Comparison of ENCODE assay signal across 17 cellular contexts in genomic region chr6:119483936-119484335, GRCh38.
DNase-seq lines count a peak whose midpoint lies in the region; ATAC-seq, FAIRE-seq and TF ChIP-seq lines count a peak whose summit lies in the region.
"Had no signal": no experiment of that assay in that cellular context is flagged by ENCODE, and none has a peak within 500 bp of the region (broad histone marks: within the 10 kb centered on the region; RNA-seq: fewer than 3 reads in every experiment).

No MANE protein-coding gene starts in this region.

- in situ Hi-C loops in K562 (cut with MboI), result no loop called here

- no peak; the same call in 1 of the 2 replicates for ATAC-seq in HCT116
- no peak; the same call in 2 of the 3 replicates for ATAC-seq in K562
- ATAC-seq in GM21367 (IDR thresholded peaks at IDR 0.05; ENCODE audit: unreplicated experiment), result no peak
- ATAC-seq in GM19463 (IDR thresholded peaks at IDR 0.05; ENCODE audit: unreplicated experiment), result no peak

- BruUV-seq in HCT116 (replicated peaks; lab: Mats Ljungman, UMichigan), result no TSS peak
- no TSS peak for BruUV-seq in K562 (replicated peaks; lab: Mats Ljungman, UMichigan)

- no peak overlapping the region for H3K18ac ChIP-seq in trophoblast cell (ENCODE audit: low read length)

- no peak overlapping the region for H2BK12ac ChIP-seq in trophoblast cell (ENCODE audit: low read length)

- no peaks in the 10 kb centered on the region for H3K9me3 ChIP-seq in HCT116 (ENCODE audit: control insufficient read depth in 1 of 2, insufficient read depth in 1 of 2, low read depth in 1 of 2, low read length in 2 of 2)
- H3K9me3 ChIP-seq in K562 (replicated peaks; ENCODE audit: control insufficient read depth, insufficient read depth, low read depth, low read length), result no peaks in the 10 kb centered on the region
- H3K9me3 ChIP-seq in fibroblast of lung (ENCODE audit: control insufficient read depth, insufficient read depth, low read depth, low read length), result no peaks in the 10 kb centered on the region
- H3K9me3 ChIP-seq in trophoblast cell (ENCODE audit: insufficient read depth, low read depth, low read length), result no peaks in the 10 kb centered on the region
- H3K9me3 ChIP-seq: BE2C, Caco-2 had no signal

- H3K9me2 ChIP-seq in HCT116 (ENCODE audit: insufficient read depth), result no peaks in the 10 kb centered on the region

- intact Hi-C loops in HCT116 (cut with micrococcal nuclease) (no loop called here), K562 (cut with micrococcal nuclease) (loop anchor here (5.0 kb wide), 1 partner anchor 58 kb away; no protein-coding TSS in a partner anchor)

- H3K4me2 ChIP-seq in HCT116 (ENCODE audit: low read length), result peak overlapping the region; percentile 52
- no peak overlapping the region for H3K4me2 ChIP-seq in K562 (ENCODE audit: insufficient read depth, low read length)
- peak overlapping the region; percentile 1 for H3K4me2 ChIP-seq in fibroblast of lung (ENCODE audit: extremely low read depth, insufficient read depth, low read length)
- H3K4me2 ChIP-seq in trophoblast cell (ENCODE audit: low read length), result no peak overlapping the region

- H3K14ac ChIP-seq in trophoblast cell (ENCODE audit: low read length), result no peak overlapping the region

- DNase-seq in HCT116 (ENCODE audit: low read depth, low spot score) (no peak), K562 (ENCODE audit: extremely low read depth in 1 of 4, low spot score in 3 of 4) (peak in 2 of 4 experiments; percentile 16 to 45), fibroblast of lung (ENCODE audit: low read depth in 2 of 2) (peak in 1 of 2 donors; percentile 4), trophoblast cell (no peak), C1 segment of cervical spinal cord (lab: John Stamatoyannopoulos, UW) (no peak)
- DNase-seq: BE2C; CD4-positive, alpha-beta T cell; GDM1; GOT3; KBM-7; NCI-H1105 treated with DMSO at 0.1 percent for 48 hours; NCI-H1694; SHP77 had no signal

- H3K9ac ChIP-seq in HCT116 (ENCODE audit: low read length) (no peak overlapping the region), K562 (ENCODE audit: insufficient read depth in 1 of 2, low read depth in 2 of 2, low read length in 2 of 2) (no peak overlapping the region), fibroblast of lung (ENCODE audit: insufficient read depth, low read length) (no peak overlapping the region), trophoblast cell (ENCODE audit: low read length) (no peak overlapping the region)

- H3K79me1 ChIP-seq in trophoblast cell (ENCODE audit: low read length), result no peaks in the 10 kb centered on the region

- H4K20me1 ChIP-seq in HCT116 (ENCODE audit: insufficient read depth) (no peaks in the 10 kb centered on the region), K562 (replicated peaks; ENCODE audit: control insufficient read depth, insufficient read depth, low read length) (no peaks in the 10 kb centered on the region), fibroblast of lung (ENCODE audit: control insufficient read depth, extremely low read depth, insufficient read depth, low read length) (no peaks in the 10 kb centered on the region)

- no peaks in the 10 kb centered on the region for H3K9me1 ChIP-seq in K562 (ENCODE audit: control insufficient read depth, insufficient read depth, low read length)

- no peak overlapping the region for H4K91ac ChIP-seq in trophoblast cell (ENCODE audit: low read depth, low read length)

- H2BK120ac ChIP-seq in trophoblast cell (ENCODE audit: insufficient read depth, low read length, poor library complexity), result no peak overlapping the region

- H4K12ac ChIP-seq in trophoblast cell (ENCODE audit: low read depth, low read length), result no peak overlapping the region

- H3K36me3 ChIP-seq in HCT116 (ENCODE audit: control insufficient read depth in 1 of 2, insufficient read depth in 2 of 2, low read length in 2 of 2) (no peaks in the 10 kb centered on the region), K562 (ENCODE audit: control insufficient read depth, insufficient read depth, low read length) (no peaks in the 10 kb centered on the region), fibroblast of lung (ENCODE audit: control insufficient read depth, insufficient read depth, low read length) (no peaks in the 10 kb centered on the region), trophoblast cell (ENCODE audit: control insufficient read depth in 1 of 2, insufficient read depth in 2 of 2, low read length in 2 of 2) (no peaks in the 10 kb centered on the region)
- H3K36me3 ChIP-seq: BE2C had no signal

- TF ChIP-seq CTCF in HCT116 (IDR thresholded peaks at IDR 0.05 in 2 of 3, conservative IDR thresholded peaks at IDR 0.05 in 1 of 3; ENCODE audit: borderline replicate concordance in 1 of 3, insufficient read depth in 1 of 3, low read depth in 2 of 3, low read length in 2 of 3) (no peak), K562 (IDR thresholded peaks at IDR 0.05 in 2 of 3, conservative IDR thresholded peaks at IDR 0.05 in 1 of 3; ENCODE audit: insufficient read depth in 2 of 3, low read depth in 1 of 3, low read length in 3 of 3) (no peak), fibroblast of lung (conservative IDR thresholded peaks at IDR 0.05 in 1 of 2, IDR thresholded peaks at IDR 0.05 in 1 of 2; ENCODE audit: low read depth in 1 of 2, low read length in 2 of 2) (no peak)

- no peak overlapping the region for H3K23ac ChIP-seq in trophoblast cell (ENCODE audit: low read length)

- no peak for TF ChIP-seq POLR2A in HCT116 (IDR thresholded peaks at IDR 0.05; ENCODE audit: borderline replicate concordance, extremely low read depth, insufficient read depth, insufficient read length)
- no peak for TF ChIP-seq POLR2A in K562 (conservative IDR thresholded peaks at IDR 0.05)

- peak; percentile 73 for FAIRE-seq in K562 (lab: Jason Lieb, UNC)
- FAIRE-seq: A204.1 had no signal

- TF ChIP-seq EP300 in K562 (IDR thresholded peaks at IDR 0.05; ENCODE audit: low read length), result no peak

- no peak overlapping the region for H2BK5ac ChIP-seq in trophoblast cell (ENCODE audit: low read depth, low read length, poor library complexity)

- H2AFZ ChIP-seq in HCT116 (ENCODE audit: low read depth, low read length, poor library complexity, severe bottlenecking) (peak overlapping the region; percentile 14), K562 (ENCODE audit: low read depth, low read length) (no peak overlapping the region), fibroblast of lung (ENCODE audit: low read length) (no peak overlapping the region), trophoblast cell (ENCODE audit: insufficient read depth, low read length, poor library complexity) (no peak overlapping the region)

- no peak for TF ChIP-seq RAD21 in HCT116 (IDR thresholded peaks at IDR 0.05; ENCODE audit: low read depth)
- TF ChIP-seq RAD21 in K562 (CRISPR knock-in tag; conservative IDR thresholded peaks at IDR 0.05 in 1 of 2, IDR thresholded peaks at IDR 0.05 in 1 of 2), result no peak

- no peak overlapping the region for H3K4ac ChIP-seq in trophoblast cell (ENCODE audit: low read depth, low read length)

- peak overlapping the region; percentile 34; the same call in 1 of the 2 replicates for H3K27ac ChIP-seq in HCT116 (ENCODE audit: low read depth, low read length)
- H3K27ac ChIP-seq in K562 (ENCODE audit: extremely low read depth, low read depth, low read length), result no peak overlapping the region
- H3K27ac ChIP-seq in fibroblast of lung (ENCODE audit: insufficient read depth, low read length), result no peak overlapping the region
- H3K27ac ChIP-seq in trophoblast cell (ENCODE audit: low read depth, low read length), result peak overlapping the region; percentile 46

- H2AK5ac ChIP-seq in trophoblast cell (ENCODE audit: low read length), result no peak overlapping the region

- H3K4me3 ChIP-seq in HCT116 (replicated peaks in 1 of 2; ENCODE audit: low read depth in 1 of 2, low read length in 2 of 2) (no peak overlapping the region), K562 (no peak overlapping the region), fibroblast of lung (replicated peaks in 1 of 4; ENCODE audit: control extremely low read depth in 1 of 4, insufficient read depth in 1 of 4, low read depth in 3 of 4, low read length in 4 of 4) (no peak overlapping the region), trophoblast cell (ENCODE audit: low read depth, low read length) (no peak overlapping the region)

- POLR2A ChIA-PET in HCT116 (lab: Charles Lee), result interaction anchor here (1.2 kb wide), 1 partner anchor 336 kb away, joined by 3 read pairs; no protein-coding TSS in a partner anchor
- POLR2A ChIA-PET in K562 (lab: Yijun Ruan, JAX), result interaction anchor here (0.6 to 1.4 kb wide), 2 partner anchors 10 to 20 kb away, joined by 3 to 5 read pairs; no protein-coding TSS in a partner anchor

- CTCF ChIA-PET in HCT116 (lab: Charles Lee), result no interaction called here
- CTCF ChIA-PET in K562 (lab: Yijun Ruan, JAX; ENCODE audit: low intra/inter-chr PET ratio), result no interaction called here

- H4K8ac ChIP-seq in trophoblast cell (ENCODE audit: low read depth, low read length), result no peak overlapping the region

- H3K79me2 ChIP-seq in HCT116 (ENCODE audit: insufficient read depth, low read length) (no peaks in the 10 kb centered on the region), K562 (ENCODE audit: control insufficient read depth, insufficient read depth, low read length) (no peaks in the 10 kb centered on the region), fibroblast of lung (ENCODE audit: control insufficient read depth, insufficient read depth, low read length) (no peaks in the 10 kb centered on the region), trophoblast cell (ENCODE audit: control insufficient read depth, insufficient read depth, low read length, poor library complexity) (no peaks in the 10 kb centered on the region)

- H3K4me1 ChIP-seq in HCT116 (ENCODE audit: control insufficient read depth in 1 of 2, insufficient read depth in 2 of 2, low read length in 2 of 2) (peaks cover 17 to 21% of the 10 kb centered on the region in 2 experiments), K562 (replicated peaks in 1 of 2; ENCODE audit: control insufficient read depth in 2 of 2, insufficient read depth in 2 of 2, low read length in 2 of 2) (peaks cover 6 to 25% of the 10 kb centered on the region in 2 experiments; a peak in 3 of 5 replicates), fibroblast of lung (ENCODE audit: control insufficient read depth, extremely low read depth, insufficient read depth, low read length) (peaks cover 5% of the 10 kb centered on the region), trophoblast cell (ENCODE audit: control insufficient read depth in 1 of 2, insufficient read depth in 2 of 2, low read length in 2 of 2) (peaks cover 4 to 5% of the 10 kb centered on the region in 2 experiments)
- H3K4me1 ChIP-seq: Caco-2 had no signal

- RAD21 ChIA-PET in HCT116 (lab: Charles Lee; ENCODE audit: low non-redundant PET in 1 of 2, low total read pairs in 2 of 2, uncharacterized antibody in 2 of 2, unreplicated experiment in 2 of 2), result no interaction called here

- no peaks in the 10 kb centered on the region for H3K27me3 ChIP-seq in HCT116 (ENCODE audit: insufficient read depth, low read length)
- H3K27me3 ChIP-seq in K562 (ENCODE audit: control insufficient read depth in 2 of 2, insufficient read depth in 2 of 2, low read length in 2 of 2), result no peaks in the 10 kb centered on the region
- no peaks in the 10 kb centered on the region for H3K27me3 ChIP-seq in fibroblast of lung (ENCODE audit: control insufficient read depth, insufficient read depth, low read length)
- no peaks in the 10 kb centered on the region for H3K27me3 ChIP-seq in trophoblast cell (ENCODE audit: insufficient read depth, low read length)
- H3K27me3 ChIP-seq: BE2C had no signal

TF ChIP-seq in HCT116, 20 proteins besides CTCF, POLR2A, EP300 and RAD21 (continues in another document):
- TF ChIP-seq ZFX (IDR thresholded peaks at IDR 0.05), result no peak

Comparison
In these comparisons a context has a peak if more than half of its experiments do, and no peak if none do; other contexts are left out.
1. H3K27ac ChIP-seq: peak in HCT116 (single experiment) and trophoblast cell (single experiment); none in K562 (single experiment) and fibroblast of lung (single experiment).
2. H3K4me2 ChIP-seq: peak in HCT116 (single experiment) and fibroblast of lung (single experiment); none in K562 (single experiment) and trophoblast cell (single experiment).